Comparison of ENCODE assay signal across 21 cellular contexts in the genomic region with DNA sequence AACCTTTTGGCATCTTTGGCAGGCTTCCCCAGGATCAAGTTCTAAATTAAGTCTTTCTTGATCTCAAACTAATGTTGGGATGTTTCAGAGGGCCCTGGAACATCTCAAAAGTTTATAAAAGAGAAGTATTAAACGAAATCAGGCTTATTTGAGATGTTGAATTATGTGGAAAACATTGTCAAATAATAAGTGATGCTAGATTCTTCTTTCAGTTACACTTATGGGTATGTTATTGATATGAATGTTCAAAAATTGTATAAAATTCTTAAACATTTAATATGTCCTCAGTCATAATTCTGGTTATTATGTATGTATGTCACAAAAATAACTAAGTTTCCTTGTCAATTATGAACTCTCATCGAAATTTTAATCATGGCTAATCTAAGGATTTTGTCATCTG.
"Had no signal": no experiment of that assay in that cellular context is flagged by ENCODE, and none has a peak within 500 bp of the region (broad histone marks: within the 10 kb centered on the region; RNA-seq: fewer than 3 reads in every experiment).

No MANE protein-coding gene starts in this region.

- FAIRE-seq: endothelial cell of umbilical vein, keratinocyte had no signal

- H3K4me3 ChIP-seq: colonic mucosa, esophagus muscularis mucosa, heart right ventricle, left lung, lower lobe of right lung, mucosa of descending colon had no signal

- H3K27me3 ChIP-seq: colonic mucosa, esophagus muscularis mucosa, foreskin keratinocyte, heart right ventricle, left lung had no signal

- H3K9me3 ChIP-seq: colonic mucosa, esophagus muscularis mucosa, heart right ventricle, left lung, lower lobe of right lung, mucosa of descending colon had no signal

- ATAC-seq: effector memory CD8-positive, alpha-beta T cell; foreskin keratinocyte; heart right ventricle; left cardiac atrium; left lung; left ventricle myocardium superior; lower lobe of right lung; mucosa of descending colon; naive thymus-derived CD8-positive, alpha-beta T cell had no signal

- H3K27ac ChIP-seq: colonic mucosa, esophagus muscularis mucosa, foreskin keratinocyte, heart right ventricle, left lung, lower lobe of right lung had no signal

- H3K36me3 ChIP-seq: colonic mucosa, esophagus muscularis mucosa, heart right ventricle, left lung, lower lobe of right lung had no signal

- DNase-seq: colonic mucosa; cortex of kidney; effector CD8-positive, alpha-beta T cell; effector memory CD8-positive, alpha-beta T cell; endodermal cell; foreskin keratinocyte; glutamatergic neuron; head of caudate nucleus; heart right ventricle; hippocampal formation; left cardiac atrium; left lung; left ventricle myocardium superior; lower lobe of right lung; mesenchymal stem cell; mucosa of descending colon; naive B cell; naive thymus-derived CD8-positive, alpha-beta T cell had no signal

- H3K4me1 ChIP-seq: colonic mucosa, foreskin keratinocyte had no signal
